In genomic region chr7:101121996-101122932, GRCh38 we compare ENCODE assay signal across 8 cellular contexts. TPM values are rescaled to one million over a fixed set of nuclear protein-coding genes. Genes with fewer than 3 reads are reported as not detected.
DNase-seq lines count a peak whose midpoint lies in the region; ATAC-seq, FAIRE-seq and TF ChIP-seq lines count a peak whose summit lies in the region.

No MANE protein-coding gene starts in this region.

- H3K27ac ChIP-seq in substantia nigra (ENCODE audit: low read depth, low read length, poor library complexity, severe bottlenecking), result no peak overlapping the region

- DNase-seq in GM12892 (ENCODE audit: insufficient read length), result peak; percentile 46
- DNase-seq in epidermal melanocyte (ENCODE audit: insufficient read length, low spot score), result peak; percentile 57
- DNase-seq in myocyte (ENCODE audit: low read depth), result peak; percentile 99
- no peak for DNase-seq in NCI-H1092 treated with DMSO at 0.1 percent for 48 hours (lab: John Stamatoyannopoulos, UW)
- DNase-seq in substantia nigra (lab: John Stamatoyannopoulos, UW), result no peak
- DNase-seq in stimulated activated CD4-positive, alpha-beta T cell treated with anti-CD3 and anti-CD28 coated beads, Interleukin-15, amount 100 ng/mL, for 24 hours, result no peak

- no peak for FAIRE-seq in GM12892 (lab: Jason Lieb, UNC)

- no peak for ATAC-seq in HG03565 (IDR thresholded peaks at IDR 0.05; ENCODE audit: unreplicated experiment)

- TF ChIP-seq POLR2A in GM12892 (IDR thresholded peaks at IDR 0.05; ENCODE audit: low read depth, low read length), result peak; percentile 36; the same call in 1 of the 2 replicates

TF ChIP-seq in PFSK-1, 5 proteins besides CTCF, POLR2A, EP300 and RAD21:
- TF ChIP-seq SIN3A (IDR thresholded peaks at IDR 0.05; ENCODE audit: borderline replicate concordance, insufficient read depth, low read length) (0 out of 2 replicates have a peak, but pooled peaks have one; percentile 17), FOXP2 (optimal IDR thresholded peaks at IDR 0.05; ENCODE audit: borderline replicate concordance, extremely low read depth, extremely low read length, insufficient read depth) (no peak), TAF1 (IDR thresholded peaks at IDR 0.05; ENCODE audit: borderline replicate concordance, insufficient read depth, low read length) (no peak), POLR2AphosphoS5 (IDR thresholded peaks at IDR 0.05; ENCODE audit: low read depth, low read length) (peak; percentile 54), REST (IDR thresholded peaks at IDR 0.05; ENCODE audit: insufficient read depth in 1 of 2, low read depth in 2 of 2, low read length in 2 of 2) (no peak)

RNA-seq across cellular contexts. Expression of gene SERPINE1, which starts 4.6 kb away (rescaled TPM):
- 0.61 TPM for polyA plus RNA-seq in GM12892 (2012; ENCODE audit: missing spikeins)
- polyA plus RNA-seq in PFSK-1 (2012; ENCODE audit: insufficient read length, low read depth), result 36.0 TPM
- total RNA-seq in myocyte, result 26.6 and 31.9 TPM in 2 replicates
- polyA plus RNA-seq in myocyte (2012), result 594 TPM

RNA-seq across cellular contexts. Expression of gene AP1S1, which starts 32.0 kb away (rescaled TPM):
- 95.5 TPM for polyA plus RNA-seq in GM12892 (2012; ENCODE audit: missing spikeins)
- 149 TPM for polyA plus RNA-seq in PFSK-1 (2012; ENCODE audit: insufficient read length, low read depth)
- total RNA-seq in myocyte, result 53.3 and 79.5 TPM in 2 replicates
- 128 TPM for polyA plus RNA-seq in myocyte (2012)

RNA-seq across cellular contexts. Expression of gene TRIM56, which starts 37.0 kb away (rescaled TPM):
- polyA plus RNA-seq in GM12892 (2012; ENCODE audit: missing spikeins), result 17.0 TPM
- 18.3 TPM for polyA plus RNA-seq in PFSK-1 (2012; ENCODE audit: insufficient read length, low read depth)
- total RNA-seq in myocyte, result 7.8 and 7.9 TPM in 2 replicates
- 15.3 TPM for polyA plus RNA-seq in myocyte (2012)

RNA-seq across cellular contexts. Expression of gene VGF, which starts 43.1 kb away (rescaled TPM):
- not detected for polyA plus RNA-seq in GM12892 (2012; ENCODE audit: missing spikeins)
- polyA plus RNA-seq in PFSK-1 (2012; ENCODE audit: insufficient read length, low read depth), result 14,821 TPM
- total RNA-seq in myocyte, result not detected in 2 replicates
- not detected for polyA plus RNA-seq in myocyte (2012)

RNA-seq across cellular contexts. Expression of gene NAT16, which starts 57.8 kb away (rescaled TPM):
- not detected for polyA plus RNA-seq in GM12892 (2012; ENCODE audit: missing spikeins)
- 0.26 TPM for polyA plus RNA-seq in PFSK-1 (2012; ENCODE audit: insufficient read length, low read depth)
- not detected in 2 replicates for total RNA-seq in myocyte
- polyA plus RNA-seq in myocyte (2012), result not detected

Comparison
In these comparisons a context has a peak if more than half of its experiments do, and no peak if none do; other contexts are left out.
1. DNase-seq: peak in GM12892 (single experiment), epidermal melanocyte (single experiment) and myocyte (single experiment); none in NCI-H1092 treated with DMSO at 0.1 percent for 48 hours (single experiment), substantia nigra (0 of 49) and stimulated activated CD4-positive, alpha-beta T cell treated with anti-CD3 and anti-CD28 coated beads, Interleukin-15, amount 100 ng/mL, for 24 hours (single experiment).